Comparison of ENCODE assay signal across 28 cellular contexts in the genomic region with DNA sequence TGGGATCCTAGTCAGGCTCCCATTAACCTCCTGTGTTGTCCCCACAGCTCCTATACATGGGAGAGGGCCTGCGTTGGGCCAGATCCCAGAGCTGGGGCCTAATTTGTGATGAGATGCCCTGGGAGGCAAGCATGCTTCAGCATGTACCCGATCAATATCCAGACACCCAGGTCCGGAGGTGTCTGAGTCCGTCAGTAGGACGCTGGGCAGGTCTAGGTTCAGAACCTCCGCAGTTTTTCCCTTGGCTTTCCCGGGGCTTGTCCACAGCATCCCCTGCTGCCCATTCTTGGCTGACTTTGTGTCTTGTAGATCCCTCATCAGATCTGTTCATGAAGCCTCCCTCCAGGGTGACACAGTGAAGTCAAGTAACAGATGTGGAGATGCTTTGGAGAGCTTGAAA. TPM values are rescaled to one million over a fixed set of nuclear protein-coding genes. Genes with fewer than 3 reads are reported as not detected.
DNase-seq lines count a peak whose midpoint lies in the region; ATAC-seq, FAIRE-seq and TF ChIP-seq lines count a peak whose summit lies in the region.
"Had no signal": no experiment of that assay in that cellular context is flagged by ENCODE, and none has a peak within 500 bp of the region (broad histone marks: within the 10 kb centered on the region; RNA-seq: fewer than 3 reads in every experiment).

No MANE protein-coding gene starts in this region.

- peak overlapping the region; percentile 16 for H3K27ac Mint-ChIP-seq in T-helper 17 cell
- no peak overlapping the region for H3K27ac Mint-ChIP-seq in osteocyte (ENCODE audit: unreplicated experiment)
- H3K27ac Mint-ChIP-seq: CD8-positive, alpha-beta memory T cell had no signal

- TF ChIP-seq EP300 in H1 (IDR thresholded peaks at IDR 0.05; ENCODE audit: borderline replicate concordance in 1 of 2, low read depth in 2 of 2, low read length in 2 of 2), result no peak

- no peak overlapping the region for H3K4me2 ChIP-seq in H1 (ENCODE audit: insufficient read depth in 1 of 2, low read depth in 2 of 2, low read length in 2 of 2)
- no peak overlapping the region for H3K4me2 ChIP-seq in MM.1S (ENCODE audit: low read depth, low read length)
- H3K4me2 ChIP-seq: PC-9, SK-N-SH had no signal

- no peak overlapping the region for H3K56ac ChIP-seq in H1 (replicated peaks; ENCODE audit: insufficient read length, low read depth, low read length)

- no peaks in the 10 kb centered on the region for H3K9me2 ChIP-seq in MM.1S (replicated peaks; ENCODE audit: insufficient read depth, low read length)
- H3K9me2 ChIP-seq: SK-N-SH had no signal

- TF ChIP-seq CTCF in H1 (IDR thresholded peaks at IDR 0.05; ENCODE audit: control extremely low read depth in 1 of 3, insufficient read depth in 1 of 3, low read depth in 1 of 3, low read length in 3 of 3), result no peak
- TF ChIP-seq CTCF in osteocyte (IDR thresholded peaks at IDR 0.05), result no peak
- no peak for TF ChIP-seq CTCF in MM.1S (IDR thresholded peaks at IDR 0.05; ENCODE audit: low read length)

- no peaks in the 10 kb centered on the region for H3K9me3 ChIP-seq in T-helper 17 cell (ENCODE audit: control insufficient read depth, low read length, poor library complexity, severe bottlenecking)
- H3K9me3 ChIP-seq in H1 (ENCODE audit: insufficient read depth in 2 of 2, low read depth in 1 of 2, low read length in 1 of 2), result peaks cover 0 to 8% of the 10 kb centered on the region in 2 experiments; a peak in 2 of 4 replicates
- H3K9me3 ChIP-seq in MM.1S (replicated peaks; ENCODE audit: insufficient read depth, low read length), result no peaks in the 10 kb centered on the region
- H3K9me3 ChIP-seq: SK-N-SH had no signal

- H2BK15ac ChIP-seq in H1 (ENCODE audit: low read length), result no peak overlapping the region

- H3K4me1 ChIP-seq in H1 (replicated peaks in 1 of 4; ENCODE audit: control insufficient read depth in 3 of 4, insufficient read depth in 4 of 4, low read length in 3 of 4) (no peaks in the 10 kb centered on the region), MM.1S (ENCODE audit: low read length) (no peaks in the 10 kb centered on the region)

- CTCF ChIA-PET in H1 (lab: Charles Lee; ENCODE audit: partially characterized antibody), result no interaction called here

- H3K79me2 ChIP-seq in H1 (ENCODE audit: control insufficient read depth in 1 of 2, insufficient read depth in 2 of 2, low read length in 2 of 2), result no peaks in the 10 kb centered on the region
- H3K79me2 ChIP-seq in MM.1S (ENCODE audit: low read length), result no peaks in the 10 kb centered on the region

- POLR2A ChIA-PET in H1 (lab: Charles Lee; ENCODE audit: partially characterized antibody), result interaction anchor here (1.1 kb wide), 1 partner anchor 10 kb away, joined by 3 read pairs; no protein-coding TSS in a partner anchor

- H3K36me3 Mint-ChIP-seq in T-helper 17 cell (ENCODE audit: low read depth) (peaks cover 7% of the 10 kb centered on the region), osteocyte (ENCODE audit: unreplicated experiment) (peaks cover 24% of the 10 kb centered on the region)

- no peak overlapping the region for H2BK12ac ChIP-seq in H1 (ENCODE audit: low read depth, low read length)

- H3K14ac ChIP-seq in H1 (ENCODE audit: insufficient read length), result no peak overlapping the region

- peaks cover 19% of the 10 kb centered on the region for H3K9me3 Mint-ChIP-seq in osteocyte (ENCODE audit: unreplicated experiment)
- H3K9me3 Mint-ChIP-seq: CD8-positive, alpha-beta memory T cell had no signal

- no peaks in the 10 kb centered on the region for H3K27me3 ChIP-seq in H1 (replicated peaks in 1 of 4; ENCODE audit: control insufficient read depth in 3 of 4, extremely low read depth in 1 of 4, insufficient read depth in 3 of 4, low read length in 3 of 4)
- no peaks in the 10 kb centered on the region for H3K27me3 ChIP-seq in MM.1S (replicated peaks; ENCODE audit: insufficient read depth, low read length)

- no peaks in the 10 kb centered on the region for H3K27me3 Mint-ChIP-seq in T-helper 17 cell
- H3K27me3 Mint-ChIP-seq in osteocyte (ENCODE audit: unreplicated experiment), result no peaks in the 10 kb centered on the region
- H3K27me3 Mint-ChIP-seq: CD8-positive, alpha-beta memory T cell had no signal

- no peak overlapping the region for H4K91ac ChIP-seq in H1 (replicated peaks; ENCODE audit: insufficient read length, low read length)

- no peak overlapping the region for H3K9ac ChIP-seq in H1 (replicated peaks in 1 of 4; ENCODE audit: extremely low read depth in 1 of 4, low read depth in 3 of 4, low read length in 3 of 4)
- no peak overlapping the region for H3K9ac ChIP-seq in MM.1S (ENCODE audit: low read length)
- H3K9ac ChIP-seq: SK-N-SH had no signal

- no peaks in the 10 kb centered on the region for H3K79me1 ChIP-seq in H1 (ENCODE audit: low read depth, low read length)

- 98% methylated on average over 6 of the region's 7 CpGs; no CpG with 5 or more reads in 1 of the 2 experiments for WGBS in H1 (ENCODE audit: extremely low coverage in 1 of 2, insufficient coverage in 1 of 2, insufficient read length in 1 of 2, insufficient replicate concordance in 2 of 2, low coverage in 1 of 2, low lambda C conversion rate in 2 of 2, missing lambda C conversion rate in 1 of 2), 2 experiments

- no peak overlapping the region for H2BK20ac ChIP-seq in H1 (ENCODE audit: low read length)

- H3K23ac ChIP-seq in H1 (ENCODE audit: insufficient read length), result no peak overlapping the region

- H2AFZ ChIP-seq in H1 (ENCODE audit: low read length) (no peak overlapping the region), MM.1S (ENCODE audit: low read length) (no peak overlapping the region)
- H2AFZ ChIP-seq: PC-9 had no signal

- H4K8ac ChIP-seq in H1 (ENCODE audit: extremely low read depth, insufficient read depth, low read length), result no peak overlapping the region

- H3K4me1 Mint-ChIP-seq in T-helper 17 cell (no peaks in the 10 kb centered on the region), osteocyte (ENCODE audit: unreplicated experiment) (no peaks in the 10 kb centered on the region)
- H3K4me1 Mint-ChIP-seq: CD8-positive, alpha-beta memory T cell had no signal

- H4K20me1 ChIP-seq in H1 (replicated peaks in 1 of 2; ENCODE audit: control insufficient read depth in 1 of 2, insufficient read depth in 2 of 2, low read length in 2 of 2) (no peaks in the 10 kb centered on the region), MM.1S (ENCODE audit: insufficient read depth, low read length) (no peaks in the 10 kb centered on the region)

- no peak overlapping the region for H2BK120ac ChIP-seq in H1 (replicated peaks; ENCODE audit: low read depth, low read length)

- no peak for TF ChIP-seq POLR2A in GM12892 (IDR thresholded peaks at IDR 0.05; ENCODE audit: low read depth, low read length)
- no peak for TF ChIP-seq POLR2A in H1 (IDR thresholded peaks at IDR 0.05; ENCODE audit: control extremely low read depth in 1 of 2, low read depth in 2 of 2, low read length in 2 of 2)

- TF ChIP-seq RAD21 in H1 (IDR thresholded peaks at IDR 0.05 in 1 of 2, conservative IDR thresholded peaks at IDR 0.05 in 1 of 2; ENCODE audit: low read depth in 2 of 2, low read length in 2 of 2), result no peak

- ATAC-seq in T-helper 17 cell, result no peak
- no peak for ATAC-seq in HG03354 (IDR thresholded peaks at IDR 0.05; ENCODE audit: poor library complexity, severe bottlenecking, unreplicated experiment)
- ATAC-seq: HCT116 had no signal

- no peak overlapping the region for H2BK5ac ChIP-seq in H1 (ENCODE audit: low read depth, low read length)

- H2AK5ac ChIP-seq in H1 (ENCODE audit: low read depth, low read length), result no peak overlapping the region

- H3K27ac ChIP-seq in H1 (ENCODE audit: low read depth, low read length) (no peak overlapping the region), MM.1S (ENCODE audit: low read length) (no peak overlapping the region)
- H3K27ac ChIP-seq: PC-9 had no signal

- H3K4ac ChIP-seq in H1 (replicated peaks; ENCODE audit: insufficient read length, low read depth, low read length), result no peak overlapping the region

- no peak overlapping the region for H4K5ac ChIP-seq in H1 (ENCODE audit: insufficient read length, low read depth, low read length)

- no peak for DNase-seq in GM12892 (ENCODE audit: insufficient read length)
- DNase-seq in T-helper 17 cell, result no peak
- no peak for DNase-seq in H1 (ENCODE audit: low read depth in 1 of 2, low spot score in 2 of 2)
- peak; percentile 67 for DNase-seq in osteocyte (ENCODE audit: extremely low spot score, unreplicated experiment)
- no peak for DNase-seq in superior temporal gyrus (ENCODE audit: extremely low spot score)
- no peak for DNase-seq in NCI-H446 treated with DMSO at 0.1 percent for 48 hours (lab: John Stamatoyannopoulos, UW)
- no peak for DNase-seq in MM.1S
- DNase-seq: AML-193; C1 segment of cervical spinal cord; CD8-positive, alpha-beta memory T cell; GOT3; NCI-H1092 treated with DMSO at 0.1 percent for 48 hours; NCI-H1436 treated with DMSO at 0.1 percent for 48 hours; NCI-H2029; NCI-H2227 treated with DMSO at 0.1 percent for 48 hours; NCI-H510A treated with DMSO at 0.1 percent for 48 hours; NCI-H748 treated with DMSO at 0.1 percent for 48 hours; PC-9; RPMI8226; SHP77; SK-N-SH had no signal

- H3K4me3 Mint-ChIP-seq in T-helper 17 cell, result no peak overlapping the region
- no peak overlapping the region for H3K4me3 Mint-ChIP-seq in osteocyte (ENCODE audit: unreplicated experiment)
- H3K4me3 Mint-ChIP-seq: CD8-positive, alpha-beta memory T cell had no signal

- H3K36me3 ChIP-seq in H1 (ENCODE audit: control insufficient read depth in 2 of 4, insufficient read depth in 4 of 4, low read length in 3 of 4) (peaks cover 0 to 5% (median 0%) of the 10 kb centered on the region in 4 experiments; a peak in 1 of 8 replicates), MM.1S (replicated peaks; ENCODE audit: insufficient read depth, low read length) (no peaks in the 10 kb centered on the region)

- no peaks in the 10 kb centered on the region for H3F3A ChIP-seq in MM.1S (ENCODE audit: insufficient read depth, low read length)

- FAIRE-seq in GM12892 (lab: Jason Lieb, UNC) (peak; percentile 76), H1 (lab: Jason Lieb, UNC) (peak; percentile 70)
- FAIRE-seq: G401.6 had no signal

- no peak overlapping the region for H3K4me3 ChIP-seq in H1 (ENCODE audit: extremely low read depth in 1 of 4, insufficient read depth in 2 of 4, low read depth in 3 of 4, low read length in 4 of 4)
- H3K4me3 ChIP-seq in MM.1S (ENCODE audit: low read length), result no peak overlapping the region
- H3K4me3 ChIP-seq: PC-9 had no signal

- no peak overlapping the region for H3K18ac ChIP-seq in H1 (ENCODE audit: extremely low read depth, low read length)

- H3K23me2 ChIP-seq in H1 (ENCODE audit: low read depth, low read length), result no peaks in the 10 kb centered on the region

RNA-seq across cellular contexts. Expression of a gene that starts 32.7 kb away (rescaled TPM):
- 6.4 TPM for polyA plus RNA-seq in GM12892 (2012; ENCODE audit: missing spikeins)
- total RNA-seq in T-helper 17 cell (10 to 100 TPM in 1 of 2 donors, 1 to 10 TPM in 1; 9.2 to 14.7 TPM), osteocyte (13.0 and 13.6 TPM in 2 replicates)
- 16.1 and 18.2 TPM in 2 replicates for total RNA-seq in H1 (2021; fragmentation: NEBNext Ultra II Directional; extraction: Animal tissue kit (Norgen Biotek cat#: 25700))
- 1.3 and 1.9 TPM in 2 replicates for polyA plus RNA-seq in H1 (2011; rRNA removed)
- polyA plus RNA-seq in H1 (2011; cell fraction: cytosol; rRNA removed), result 2.4 TPM
- polyA plus RNA-seq in H1 (2011; cell fraction: nucleus; rRNA removed), result 4.0 TPM
- 3.5 to 6.6 TPM (median 4.3 TPM) in 4 replicates for polyA plus RNA-seq in H1 (2012, experiment 1 of 2)
- 0.30 TPM for polyA plus RNA-seq in H1 (2012, experiment 2 of 2)
- polyA plus RNA-seq in H1 (2013, experiment 1 of 2), result 10.3 TPM
- 8.8 TPM for polyA plus RNA-seq in H1 (2013, experiment 2 of 2)
- 8.2 and 11.9 TPM in 2 replicates for polyA minus RNA-seq in H1 (2011; rRNA and poly(A)+ RNA removed)
- 5.9 TPM for polyA minus RNA-seq in H1 (2011; cell fraction: cytosol; rRNA and poly(A)+ RNA removed)
- polyA minus RNA-seq in H1 (2011; cell fraction: nucleus; rRNA and poly(A)+ RNA removed), result 28.9 TPM

RNA-seq across cellular contexts. Expression of a gene that starts 54.0 kb away (rescaled TPM):
- not detected for polyA plus RNA-seq in GM12892 (2012; ENCODE audit: missing spikeins)
- not detected for total RNA-seq in T-helper 17 cell
- total RNA-seq in H1 (2021; fragmentation: NEBNext Ultra II Directional; extraction: Animal tissue kit (Norgen Biotek cat#: 25700)), result not detected in 2 replicates
- 0.08 and 0.14 TPM in 2 replicates for polyA plus RNA-seq in H1 (2011; rRNA removed)
- 0.12 TPM for polyA plus RNA-seq in H1 (2011; cell fraction: cytosol; rRNA removed)
- 0.39 TPM for polyA plus RNA-seq in H1 (2011; cell fraction: nucleus; rRNA removed)
- polyA plus RNA-seq in H1 (2012, experiment 1 of 2), result 0.09 to 0.25 TPM (median 0.16 TPM) in 4 replicates
- 0.24 TPM for polyA plus RNA-seq in H1 (2012, experiment 2 of 2)
- polyA plus RNA-seq in H1 (2013, experiment 1 of 2), result 0.08 TPM
- 0.07 TPM for polyA plus RNA-seq in H1 (2013, experiment 2 of 2)
- polyA minus RNA-seq in H1 (2011; rRNA and poly(A)+ RNA removed), result 0.13 and 0.34 TPM in 2 replicates
- not detected for polyA minus RNA-seq in H1 (2011; cell fraction: cytosol; rRNA and poly(A)+ RNA removed)
- not detected for polyA minus RNA-seq in H1 (2011; cell fraction: nucleus; rRNA and poly(A)+ RNA removed)
- total RNA-seq in osteocyte, result not detected in 2 replicates
- total RNA-seq: A172; CD8-positive, alpha-beta memory T cell; Daoy; LHCN-M2; PC-9 had no signal
- polyA plus RNA-seq: AG04450; CD8-positive, alpha-beta memory T cell; SK-N-SH had no signal
